Comparison of ENCODE assay signal across 1 cellular context in the genomic region with DNA sequence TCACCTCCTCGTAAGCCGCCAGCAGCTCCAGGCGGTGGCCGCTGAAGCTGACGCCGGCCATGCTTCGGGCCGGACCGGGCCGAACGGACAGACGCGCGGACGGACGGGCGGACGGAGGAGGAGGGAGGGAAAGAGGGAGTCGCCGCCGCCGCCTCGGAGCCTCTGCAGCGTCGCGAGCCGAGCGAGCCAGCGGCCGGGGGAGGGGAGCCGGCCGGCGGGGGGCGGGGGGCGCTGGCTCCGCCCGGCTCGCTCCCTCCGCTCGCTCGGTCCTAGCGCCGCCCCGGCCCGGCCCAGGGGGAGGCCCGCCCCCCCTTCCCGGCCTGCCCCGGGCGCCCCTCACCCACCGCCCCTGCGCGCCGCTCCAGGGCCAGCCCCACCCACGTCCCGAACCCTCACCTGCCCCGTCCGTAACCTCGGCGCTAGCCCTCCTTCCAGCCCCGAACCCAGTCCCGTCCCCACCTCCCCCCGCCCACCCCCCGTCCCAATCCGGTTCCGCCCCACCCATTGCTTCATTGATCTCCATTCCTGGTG.
A peak's percentile ranks its signal among the peaks of the same experiment; 100 is the strongest.
TF ChIP-seq lines count a peak whose summit lies in the region.

A gene (minus strand): TSS at position 174 of the 531 bp plus-strand sequence. CDS start 113 bp downstream, at position 61.

TF ChIP-seq in H1, 55 proteins besides CTCF, POLR2A, EP300 and RAD21:
- no peak for TF ChIP-seq SIRT6 (IDR thresholded peaks at IDR 0.05; ENCODE audit: low read length)
- no peak for TF ChIP-seq SIX5 (IDR thresholded peaks at IDR 0.05; ENCODE audit: low read depth, low read length)
- TF ChIP-seq TEAD4 (IDR thresholded peaks at IDR 0.05; ENCODE audit: low read depth, low read length) = no peak
- TF ChIP-seq NRF1 (IDR thresholded peaks at IDR 0.05; ENCODE audit: low read depth, low read length) = no peak
- TF ChIP-seq, protein P1, sequence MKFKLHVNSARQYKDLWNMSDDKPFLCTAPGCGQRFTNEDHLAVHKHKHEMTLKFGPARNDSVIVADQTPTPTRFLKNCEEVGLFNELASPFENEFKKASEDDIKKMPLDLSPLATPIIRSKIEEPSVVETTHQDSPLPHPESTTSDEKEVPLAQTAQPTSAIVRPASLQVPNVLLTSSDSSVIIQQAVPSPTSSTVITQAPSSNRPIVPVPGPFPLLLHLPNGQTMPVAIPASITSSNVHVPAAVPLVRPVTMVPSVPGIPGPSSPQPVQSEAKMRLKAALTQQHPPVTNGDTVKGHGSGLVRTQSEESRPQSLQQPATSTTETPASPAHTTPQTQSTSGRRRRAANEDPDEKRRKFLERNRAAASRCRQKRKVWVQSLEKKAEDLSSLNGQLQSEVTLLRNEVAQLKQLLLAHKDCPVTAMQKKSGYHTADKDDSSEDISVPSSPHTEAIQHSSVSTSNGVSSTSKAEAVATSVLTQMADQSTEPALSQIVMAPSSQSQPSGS (IDR thresholded peaks at IDR 0.05; ENCODE audit: low read length) = no peak
- TF ChIP-seq ZNF274 (IDR thresholded peaks at IDR 0.05; ENCODE audit: borderline replicate concordance, extremely low read depth, low read length) = no peak
- no peak for TF ChIP-seq GTF2F1 (IDR thresholded peaks at IDR 0.05; ENCODE audit: borderline replicate concordance, low read depth, low read length)
- TF ChIP-seq POLR2AphosphoS5 (IDR thresholded peaks at IDR 0.05; ENCODE audit: low read depth, low read length) = peak; percentile 83; the same call in 1 of the 2 replicates
- peak; percentile 2 for TF ChIP-seq KDM4A (IDR thresholded peaks at IDR 0.05; ENCODE audit: low read depth, low read length, severe bottlenecking)
- peak; percentile 66; the same call in 1 of the 2 replicates for TF ChIP-seq PHF8 (conservative IDR thresholded peaks at IDR 0.05; ENCODE audit: low read depth, low read length)
- TF ChIP-seq, protein P2, sequence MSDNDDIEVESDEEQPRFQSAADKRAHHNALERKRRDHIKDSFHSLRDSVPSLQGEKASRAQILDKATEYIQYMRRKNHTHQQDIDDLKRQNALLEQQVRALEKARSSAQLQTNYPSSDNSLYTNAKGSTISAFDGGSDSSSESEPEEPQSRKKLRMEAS (IDR thresholded peaks at IDR 0.05) = no peak
- TF ChIP-seq GABPA (IDR thresholded peaks at IDR 0.05; ENCODE audit: borderline replicate concordance, insufficient read depth, low read length) = no peak
- peak; percentile 79 for TF ChIP-seq TAF1 (IDR thresholded peaks at IDR 0.05; ENCODE audit: low read depth, low read length)
- no peak for TF ChIP-seq KDM1A (IDR thresholded peaks at IDR 0.05; ENCODE audit: borderline replicate concordance, low read length)
- TF ChIP-seq EGR1 (IDR thresholded peaks at IDR 0.05; ENCODE audit: borderline replicate concordance, low read depth, low read length) = no peak
- no peak for TF ChIP-seq JUN (IDR thresholded peaks at IDR 0.05; ENCODE audit: low read depth, low read length)
- peak; percentile 85 for TF ChIP-seq TAF7 (optimal IDR thresholded peaks at IDR 0.05; ENCODE audit: borderline replicate concordance, low read depth, low read length)
- TF ChIP-seq YY1 (IDR thresholded peaks at IDR 0.05; ENCODE audit: low read depth, low read length) = no peak
- peak; percentile 87 for TF ChIP-seq FOSL1 (IDR thresholded peaks at IDR 0.05; ENCODE audit: insufficient read depth, low read depth, low read length)
- no peak for TF ChIP-seq HDAC6 (IDR thresholded peaks at IDR 0.05; ENCODE audit: low read depth, low read length)
- TF ChIP-seq ASH2L (IDR thresholded peaks at IDR 0.05; ENCODE audit: low read length) = no peak
- no peak for TF ChIP-seq KDM5A (IDR thresholded peaks at IDR 0.05; ENCODE audit: low read length)
- no peak for TF ChIP-seq CHD2 (IDR thresholded peaks at IDR 0.05; ENCODE audit: low read length)
TF ChIP-seq in H1: peak in this region for 6.
